In genomic region chr1:182839209-182840065, GRCh38 we compare ENCODE assay signal across 8 cellular contexts. TPM values are rescaled to one million over a fixed set of nuclear protein-coding genes. Genes with fewer than 3 reads are reported as not detected.
DNase-seq lines count a peak whose midpoint lies in the region; ATAC-seq and TF ChIP-seq lines count a peak whose summit lies in the region.

Gene DHX9 (plus strand): TSS chr1:182839347. CDS start chr1:182842567, 3,220 bp downstream.

- peaks cover under 1% of the 10 kb centered on the region for H3K27me3 Mint-ChIP-seq in activated T-helper 2 cell treated with anti-CD3 and anti-CD28 coated beads, Interferon-gamma antibody, Interleukin-2, Interleukin-4, amounts not matched to agents 10 μg/mL and 5 μg/mL and 100 μg/mL, durations not matched to agents 14 hours and 24 hours and 36 hours (ENCODE audit: low read depth)
- peaks cover 0 to 2% of the 10 kb centered on the region in 2 donors for H3K27me3 Mint-ChIP-seq in natural killer cell treated with Interleukin-12 subunit alpha and Interleukin-12 subunit beta and Interleukin-15 and Interleukin-18, amount 100 ng/mL, for 72 hours

- H3K4me3 ChIP-seq in LNCaP clone FGC (ENCODE audit: low read depth, low read length), result peak within 1 kb of the TSS; percentile 82

- peaks cover 41% of the 10 kb centered on the region for H3K4me1 Mint-ChIP-seq in activated T-helper 2 cell treated with anti-CD3 and anti-CD28 coated beads, Interferon-gamma antibody, Interleukin-2, Interleukin-4, amounts not matched to agents 10 μg/mL and 5 μg/mL and 100 μg/mL, durations not matched to agents 14 hours and 24 hours and 36 hours (ENCODE audit: low read depth)
- H3K4me1 Mint-ChIP-seq in natural killer cell treated with Interleukin-12 subunit alpha and Interleukin-12 subunit beta and Interleukin-15 and Interleukin-18, amount 100 ng/mL, for 72 hours (ENCODE audit: low read depth in 2 of 2), result peaks cover 36% of the 10 kb centered on the region in 2 donors

- peak; percentile 93 to 94 for ATAC-seq in natural killer cell treated with Interleukin-12 subunit alpha and Interleukin-12 subunit beta and Interleukin-15 and Interleukin-18, amount 100 ng/mL, for 72 hours
- peak; percentile 90 for ATAC-seq in stimulated activated naive CD8-positive, alpha-beta T cell treated with anti-CD3 and anti-CD28 coated beads, Interleukin-15, Interleukin-2, amounts not matched to agents 100 U/mL and 50 U/mL, for 24 hours

- H3K27ac Mint-ChIP-seq in activated T-helper 2 cell treated with anti-CD3 and anti-CD28 coated beads, Interferon-gamma antibody, Interleukin-2, Interleukin-4, amounts not matched to agents 10 μg/mL and 5 μg/mL and 100 μg/mL, durations not matched to agents 14 hours and 24 hours and 36 hours, result peak within 1 kb of the TSS; percentile 98
- H3K27ac Mint-ChIP-seq in natural killer cell treated with Interleukin-12 subunit alpha and Interleukin-12 subunit beta and Interleukin-15 and Interleukin-18, amount 100 ng/mL, for 72 hours, result peak within 1 kb of the TSS; percentile 85 to 96

- POLR2A ChIA-PET in RWPE1 (lab: Yijun Ruan, JAX; ENCODE audit: low non-redundant PET), result interaction anchor here (0.7 to 0.8 kb wide), 2 partner anchors 42 to 1739 kb away, joined by 3 to 19 read pairs; no protein-coding TSS in a partner anchor

- peak; percentile 37 for TF ChIP-seq CTCF in LNCaP clone FGC (IDR thresholded peaks at IDR 0.05; ENCODE audit: control insufficient read depth, extremely low read depth, insufficient read depth)
- 0 out of 2 replicates have a peak, but pooled peaks have one; percentile 6 for TF ChIP-seq CTCF in RWPE1 (conservative IDR thresholded peaks at IDR 0.05; ENCODE audit: low read depth)

- peak within 1 kb of the TSS; percentile 93 for H3K27ac ChIP-seq in RWPE1

- DNase-seq in EL, result peak; percentile 87
- DNase-seq in H4 (ENCODE audit: low spot score), result peak; percentile 86
- DNase-seq in LNCaP clone FGC (ENCODE audit: low read depth), result peak; percentile 63
- DNase-seq in RWPE1 (ENCODE audit: low spot score), result peak; percentile 97
- peak; percentile 93 for DNase-seq in activated T-helper 2 cell treated with anti-CD3 and anti-CD28 coated beads, Interferon-gamma antibody, Interleukin-2, Interleukin-4, amounts not matched to agents 10 μg/mL and 5 μg/mL and 100 μg/mL, durations not matched to agents 14 hours and 24 hours and 36 hours (ENCODE audit: low spot score)
- DNase-seq in fibroblast of peridontal ligament (ENCODE audit: extremely low read depth), result peak; percentile 81
- peak; percentile 96 for DNase-seq in natural killer cell treated with Interleukin-12 subunit alpha and Interleukin-12 subunit beta and Interleukin-15 and Interleukin-18, amount 100 ng/mL, for 72 hours (ENCODE audit: low spot score)
- DNase-seq in stimulated activated naive CD8-positive, alpha-beta T cell treated with anti-CD3 and anti-CD28 coated beads, Interleukin-15, Interleukin-2, amounts not matched to agents 100 U/mL and 50 U/mL, for 24 hours, result peak; percentile 98

- H3K36me3 Mint-ChIP-seq in activated T-helper 2 cell treated with anti-CD3 and anti-CD28 coated beads, Interferon-gamma antibody, Interleukin-2, Interleukin-4, amounts not matched to agents 10 μg/mL and 5 μg/mL and 100 μg/mL, durations not matched to agents 14 hours and 24 hours and 36 hours (ENCODE audit: low read depth), result peaks cover 46% of the 10 kb centered on the region
- H3K36me3 Mint-ChIP-seq in natural killer cell treated with Interleukin-12 subunit alpha and Interleukin-12 subunit beta and Interleukin-15 and Interleukin-18, amount 100 ng/mL, for 72 hours, result peaks cover 13% of the 10 kb centered on the region

- CTCF ChIA-PET in RWPE1 (lab: Yijun Ruan, JAX), result interaction anchor here (0.6 kb wide), 1 partner anchor 63 kb away, joined by 3 read pairs; no protein-coding TSS in a partner anchor

- peak within 1 kb of the TSS; percentile 96 for H3K4me3 Mint-ChIP-seq in activated T-helper 2 cell treated with anti-CD3 and anti-CD28 coated beads, Interferon-gamma antibody, Interleukin-2, Interleukin-4, amounts not matched to agents 10 μg/mL and 5 μg/mL and 100 μg/mL, durations not matched to agents 14 hours and 24 hours and 36 hours (ENCODE audit: low read depth)
- H3K4me3 Mint-ChIP-seq in natural killer cell treated with Interleukin-12 subunit alpha and Interleukin-12 subunit beta and Interleukin-15 and Interleukin-18, amount 100 ng/mL, for 72 hours, result peak within 1 kb of the TSS; percentile 96

- intact Hi-C loops in activated T-helper 2 cell treated with anti-CD3 and anti-CD28 coated beads, Interferon-gamma antibody, Interleukin-2, Interleukin-4, amounts not matched to agents 10 μg/mL and 5 μg/mL and 100 μg/mL, durations not matched to agents 14 hours and 24 hours and 36 hours (cut with micrococcal nuclease), result loop anchor here (1.0 to 10.0 kb wide), 7 partner anchors 17 to 795 kb away; partner anchors contain the start of genes ARPC5, NPL and SMG7

- no peaks in the 10 kb centered on the region for H3K9me3 Mint-ChIP-seq in activated T-helper 2 cell treated with anti-CD3 and anti-CD28 coated beads, Interferon-gamma antibody, Interleukin-2, Interleukin-4, amounts not matched to agents 10 μg/mL and 5 μg/mL and 100 μg/mL, durations not matched to agents 14 hours and 24 hours and 36 hours
- no peaks in the 10 kb centered on the region for H3K9me3 Mint-ChIP-seq in natural killer cell treated with Interleukin-12 subunit alpha and Interleukin-12 subunit beta and Interleukin-15 and Interleukin-18, amount 100 ng/mL, for 72 hours

RNA-seq across cellular contexts. Expression of gene DHX9, which starts in this region (rescaled TPM):
- 114 and 142 TPM in 2 replicates for total RNA-seq in H4 (2014; rRNA removed; shearing (Covaris generic))
- 302 and 322 TPM in 2 replicates for total RNA-seq in activated T-helper 2 cell treated with anti-CD3 and anti-CD28 coated beads, Interferon-gamma antibody, Interleukin-2, Interleukin-4, amounts not matched to agents 10 μg/mL and 5 μg/mL and 100 μg/mL, durations not matched to agents 14 hours and 24 hours and 36 hours
- 100 to 1,000 TPM; 217 to 247 TPM for total RNA-seq in natural killer cell treated with Interleukin-12 subunit alpha and Interleukin-12 subunit beta and Interleukin-15 and Interleukin-18, amount 100 ng/mL, for 72 hours

Comparison
In these comparisons a context has a peak if more than half of its experiments do, and no peak if none do; other contexts are left out.
1. Peak in every context shown above with its lines: DNase-seq, ATAC-seq, H3K4me3 ChIP-seq and H3K27ac ChIP-seq.